18 cellular contexts compared by ENCODE assay signal in genomic region chr10:33453081-33453850, GRCh38.
DNase-seq lines count a peak whose midpoint lies in the region; ATAC-seq and TF ChIP-seq lines count a peak whose summit lies in the region.
"Had no signal": no experiment of that assay in that cellular context is flagged by ENCODE, and none has a peak within 500 bp of the region (broad histone marks: within the 10 kb centered on the region; RNA-seq: fewer than 3 reads in every experiment).

No MANE protein-coding gene starts in this region.

- 44 to 54% methylated on average over 8 of the region's 8 CpGs for WGBS in esophagus squamous epithelium, 2 donors

- H3K4me3 ChIP-seq in esophagus squamous epithelium: no peak overlapping the region
- H3K4me3 ChIP-seq: PC-9 had no signal

- H3K27me3 ChIP-seq in esophagus squamous epithelium: no peaks in the 10 kb centered on the region
- H3K27me3 ChIP-seq: BE2C had no signal

- DNase-seq in AG20443 (ENCODE audit: low spot score) (peak; percentile 43), NCI-H1417 (lab: John Stamatoyannopoulos, UW) (peak; percentile 16 to 78 (median 32)), amniotic epithelial cell (ENCODE audit: low read depth) (peak; percentile 46), kidney tubule cell (ENCODE audit: low spot score) (peak; percentile 95), esophagus squamous epithelium (lab: John Stamatoyannopoulos, UW) (no peak), MV-4-11 (lab: John Stamatoyannopoulos, UW) (no peak), T-helper 2 cell (no peak)
- no peak for DNase-seq in stimulated activated naive CD8-positive, alpha-beta T cell treated with anti-CD3 and anti-CD28 coated beads, Interleukin-15, Interleukin-2, amounts not matched to agents 100 U/mL and 50 U/mL, for 24 hours
- DNase-seq: activated CD4-positive, alpha-beta memory T cell treated with anti-CD3 and anti-CD28 coated beads for 36 hours; activated effector memory CD4-positive, alpha-beta T cell treated with anti-CD3 and anti-CD28 coated beads, Interleukin-2, amount 50 U/mL, for 16 hours; BE2C; central memory CD4-positive, alpha-beta T cell; DND-41; Kasumi-1; PC-9; T-helper 17 cell had no signal

- no peak for ATAC-seq in stimulated activated naive CD8-positive, alpha-beta T cell treated with anti-CD3 and anti-CD28 coated beads, Interleukin-15, Interleukin-2, amounts not matched to agents 100 U/mL and 50 U/mL, for 24 hours
- ATAC-seq: T-helper 17 cell had no signal

- no peak for TF ChIP-seq POLR2A in esophagus squamous epithelium (IDR thresholded peaks at IDR 0.05)

- H3K27ac ChIP-seq in esophagus squamous epithelium: no peak overlapping the region
- H3K27ac ChIP-seq: HL-60, parathyroid adenoma, PC-9 had no signal

- no peaks in the 10 kb centered on the region for H3K36me3 ChIP-seq in esophagus squamous epithelium
- H3K36me3 ChIP-seq: BE2C had no signal

- H3K9me3 ChIP-seq in esophagus squamous epithelium: no peaks in the 10 kb centered on the region
- H3K9me3 ChIP-seq: BE2C had no signal

- peaks cover 0 to 16% (median 0%) of the 10 kb centered on the region in 3 donors for H3K4me1 ChIP-seq in esophagus squamous epithelium
- H3K4me1 ChIP-seq: BE2C, parathyroid adenoma had no signal

- no peak for TF ChIP-seq CTCF in esophagus squamous epithelium (IDR thresholded peaks at IDR 0.05)

- intact Hi-C loops in esophagus squamous epithelium (cut with DNase I): no loop called here

Comparison
In these comparisons a context has a peak if more than half of its experiments do, and no peak if none do; other contexts are left out.
1. DNase-seq: peak in AG20443 (single experiment), NCI-H1417 (3 of 3), amniotic epithelial cell (single experiment) and kidney tubule cell (single experiment); none in esophagus squamous epithelium (single experiment), stimulated activated naive CD8-positive, alpha-beta T cell treated with anti-CD3 and anti-CD28 coated beads, Interleukin-15, Interleukin-2, amounts not matched to agents 100 U/mL and 50 U/mL, for 24 hours (single experiment), MV-4-11 (single experiment) and T-helper 2 cell (0 of 5).